In the genomic region with DNA sequence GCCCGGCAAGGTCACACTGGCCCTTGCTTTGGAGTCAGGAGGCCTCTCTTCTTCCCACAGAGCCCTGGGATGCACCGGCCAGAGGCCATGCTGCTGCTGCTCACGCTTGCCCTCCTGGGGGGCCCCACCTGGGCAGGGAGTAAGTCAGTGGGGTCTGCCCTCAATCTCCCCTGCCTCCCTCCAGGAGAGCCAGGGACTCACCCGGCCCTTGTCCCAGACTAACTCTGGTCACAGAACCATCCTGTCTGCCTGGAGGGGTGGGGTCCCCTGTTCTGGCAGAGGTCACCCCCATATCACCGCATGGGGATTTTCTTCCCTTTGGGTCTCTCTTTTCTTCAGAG, we compare ENCODE assay signal across 1 cellular context.
TF ChIP-seq lines count a peak whose summit lies in the region.

No MANE protein-coding gene starts in this region.

TF ChIP-seq in H1, 55 proteins besides CTCF, POLR2A, EP300 and RAD21:
- TF ChIP-seq BCL11A (IDR thresholded peaks at IDR 0.05; ENCODE audit: low read depth in 2 of 2, low read length in 2 of 2): no peak
- no peak for TF ChIP-seq CREB1 (IDR thresholded peaks at IDR 0.05)
- TF ChIP-seq ASH2L (IDR thresholded peaks at IDR 0.05; ENCODE audit: low read length): no peak
- TF ChIP-seq JUN (IDR thresholded peaks at IDR 0.05; ENCODE audit: low read depth, low read length): no peak
- no peak for TF ChIP-seq BRCA1 (IDR thresholded peaks at IDR 0.05; ENCODE audit: low read depth, low read length)
